In the genomic region with DNA sequence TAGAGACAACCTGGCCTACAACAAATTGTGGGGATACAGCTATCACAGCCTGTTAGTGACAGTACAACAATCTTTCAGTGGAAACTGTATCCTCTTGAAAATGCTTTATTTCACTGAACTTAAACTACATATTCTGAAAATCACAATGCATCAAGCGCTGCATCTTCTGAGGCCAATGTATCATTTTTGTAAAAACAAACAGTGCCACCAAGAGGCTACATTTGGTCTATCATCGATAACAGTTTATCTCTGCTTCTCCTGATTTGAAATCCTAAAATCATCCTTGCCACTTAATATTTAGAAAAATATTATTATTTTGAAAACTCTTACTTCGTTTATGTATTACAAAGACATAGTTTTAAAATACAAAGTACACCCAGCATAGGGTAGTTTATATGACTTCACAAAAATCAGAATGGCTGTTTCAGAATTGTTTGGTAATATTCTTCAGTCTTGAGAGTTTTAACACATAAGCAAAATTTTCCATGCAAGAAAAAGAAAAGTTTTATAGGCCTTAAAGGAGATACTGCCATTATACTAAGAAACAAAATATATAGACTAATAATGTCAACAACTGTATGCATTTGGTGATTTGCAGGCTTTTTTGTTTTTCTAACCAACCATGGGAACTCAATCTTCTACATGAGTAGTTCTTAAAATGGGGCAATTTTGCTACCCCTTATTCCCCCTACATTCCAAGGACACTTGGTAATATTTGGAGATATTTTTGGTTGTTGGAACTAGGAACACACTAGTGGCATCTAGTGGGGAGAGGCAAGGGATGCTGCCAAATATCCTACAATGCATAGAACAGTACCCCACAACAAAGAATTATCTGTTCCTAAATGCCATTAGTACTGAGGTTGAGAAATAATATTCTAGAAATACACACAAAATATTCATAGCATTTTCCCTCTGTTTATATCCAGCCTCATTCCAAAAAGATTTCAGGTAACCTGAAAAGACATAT, we compare ENCODE assay signal across 9 cellular contexts. TPM values are rescaled to one million over a fixed set of nuclear protein-coding genes. Genes with fewer than 3 reads are reported as not detected.
DNase-seq lines count a peak whose midpoint lies in the region; ATAC-seq and TF ChIP-seq lines count a peak whose summit lies in the region.
"Had no signal": no experiment of that assay in that cellular context is flagged by ENCODE, and none has a peak within 500 bp of the region (broad histone marks: within the 10 kb centered on the region; RNA-seq: fewer than 3 reads in every experiment).

No MANE protein-coding gene starts in this region.

- 8% methylated on average over 3 of the region's 3 CpGs for WGBS in right lobe of liver (ENCODE audit: insufficient coverage, low coverage, low lambda C conversion rate, missing lambda C conversion rate)

- H3K4me1 ChIP-seq in right lobe of liver: peaks cover 0 to 20% (median 5%) of the 10 kb centered on the region in 4 donors

- TF ChIP-seq CTCF in Calu3 (IDR thresholded peaks at IDR 0.05; ENCODE audit: unreplicated experiment): peak; percentile 19
- peak; percentile 37; the same call in 1 of the 2 replicates for TF ChIP-seq CTCF in WERI-Rb-1 (IDR thresholded peaks at IDR 0.05; ENCODE audit: low read depth, low read length)
- peak; percentile 28 to 55 (median 48) for TF ChIP-seq CTCF in right lobe of liver (IDR thresholded peaks at IDR 0.05)

- CTCF ChIA-PET in Calu3 (lab: Charles Lee): interaction anchor here (0.6 kb wide), 1 partner anchor 912 kb away, joined by 4 read pairs; no protein-coding TSS in a partner anchor

- no peaks in the 10 kb centered on the region for H3K27me3 Mint-ChIP-seq in Calu3 (ENCODE audit: unreplicated experiment)

- no peak overlapping the region for H3K4me3 Mint-ChIP-seq in Calu3 (ENCODE audit: low read depth, unreplicated experiment)

- H3K27ac Mint-ChIP-seq in Calu3 (ENCODE audit: unreplicated experiment): no peak overlapping the region

- BruUV-seq in Calu3 (replicated peaks; lab: Mats Ljungman, UMichigan): no TSS peak

- peak; percentile 53 to 71 (median 58) for ATAC-seq in right lobe of liver
- no peak for ATAC-seq in HG03520 (IDR thresholded peaks at IDR 0.05; ENCODE audit: unreplicated experiment)
- ATAC-seq in GM18870 (IDR thresholded peaks at IDR 0.05; ENCODE audit: unreplicated experiment): no peak

- DNase-seq in Calu3 (no peak), Kasumi-1 (lab: John Stamatoyannopoulos, UW) (peak; percentile 31 to 32), WERI-Rb-1 (peak; percentile 9), right lobe of liver (no peak), H7 (no peak)
- no peak for DNase-seq in stimulated activated naive CD4-positive, alpha-beta T cell (lab: John Stamatoyannopoulos, UW)
- DNase-seq: mesenchymal stem cell had no signal

- no peaks in the 10 kb centered on the region for H3K4me1 Mint-ChIP-seq in Calu3 (ENCODE audit: low read depth, unreplicated experiment)

- H3K9me3 ChIP-seq in WERI-Rb-1 (ENCODE audit: severe bottlenecking) (no peaks in the 10 kb centered on the region), right lobe of liver (no peaks in the 10 kb centered on the region)

- intact Hi-C loops in Calu3 (cut with micrococcal nuclease; ENCODE audit: unreplicated experiment) (loop anchor here (1.0 to 5.0 kb wide), 5 partner anchors 200 to 950 kb away; no protein-coding TSS in a partner anchor), right lobe of liver (cut with DNase I) (no loop called here)

- TF ChIP-seq POLR2A in right lobe of liver (IDR thresholded peaks at IDR 0.05): no peak

- no peaks in the 10 kb centered on the region for H3K36me3 Mint-ChIP-seq in Calu3 (ENCODE audit: insufficient read depth, unreplicated experiment)

- H3K4me3 ChIP-seq in WERI-Rb-1 (ENCODE audit: low read depth, low read length) (no peak overlapping the region), right lobe of liver (no peak overlapping the region), H7 (ENCODE audit: insufficient read depth, low read depth, low read length) (no peak overlapping the region)

- H3K36me3 ChIP-seq in WERI-Rb-1 (no peaks in the 10 kb centered on the region), right lobe of liver (no peaks in the 10 kb centered on the region), H7 (replicated peaks; ENCODE audit: control insufficient read depth, insufficient read depth, low read length) (no peaks in the 10 kb centered on the region)

- H3K27ac ChIP-seq in WERI-Rb-1 (no peak overlapping the region), right lobe of liver (no peak overlapping the region)

- H3K9me3 Mint-ChIP-seq in Calu3 (ENCODE audit: low read depth, unreplicated experiment): no peaks in the 10 kb centered on the region

- H3K27me3 ChIP-seq in WERI-Rb-1 (ENCODE audit: insufficient read depth, low read depth, severe bottlenecking) (no peaks in the 10 kb centered on the region), right lobe of liver (no peaks in the 10 kb centered on the region), H7 (ENCODE audit: control insufficient read depth, insufficient read depth, low read length) (no peaks in the 10 kb centered on the region)

RNA-seq across cellular contexts. Expression of a gene that starts 42.3 kb away (rescaled TPM):
- total RNA-seq in Calu3 (2022) (3.7 and 3.9 TPM in 2 replicates), right lobe of liver (10 to 100 TPM; 12.0 to 26.5 (median 22.4) TPM)
- 12.3 and 26.4 TPM in 2 replicates for total RNA-seq in H7 (2014; rRNA removed; shearing (Covaris generic))

Comparison
In these comparisons a context has a peak if more than half of its experiments do, and no peak if none do; other contexts are left out.
1. DNase-seq: peak in Kasumi-1 (2 of 2) and WERI-Rb-1 (single experiment); none in Calu3 (single experiment), right lobe of liver (0 of 3), stimulated activated naive CD4-positive, alpha-beta T cell (0 of 6) and H7 (single experiment).
2. ATAC-seq: peak in right lobe of liver (4 of 4); none in HG03520 (single experiment) and GM18870 (single experiment).
3. Peak in every context shown above with its lines, with median percentiles within 50 percentile points of each other: CTCF ChIP-seq.